In the genomic region with DNA sequence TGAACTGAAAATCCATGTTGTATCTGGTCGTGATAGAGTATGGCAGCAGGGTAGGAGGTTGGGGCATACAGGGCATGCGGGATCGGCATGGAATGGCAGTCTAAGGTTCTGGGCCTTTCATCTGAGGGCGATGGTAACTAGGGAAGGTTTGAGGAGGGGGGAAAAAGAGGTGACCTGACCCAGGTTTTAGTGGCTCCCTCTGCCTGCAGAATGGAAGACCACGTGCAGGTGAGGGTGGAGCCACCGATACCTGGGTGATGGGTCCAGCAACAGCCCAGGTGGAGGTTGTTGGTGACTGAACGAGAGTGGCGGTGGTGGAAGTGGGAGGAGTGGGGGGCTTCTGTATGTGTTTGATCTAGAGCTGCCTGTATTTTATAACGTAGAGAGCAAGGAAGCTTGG, we compare ENCODE assay signal across 27 cellular contexts. TPM values are rescaled to one million over a fixed set of nuclear protein-coding genes. Genes with fewer than 3 reads are reported as not detected.
DNase-seq lines count a peak whose midpoint lies in the region; FAIRE-seq and TF ChIP-seq lines count a peak whose summit lies in the region.
"Had no signal": no experiment of that assay in that cellular context is flagged by ENCODE, and none has a peak within 500 bp of the region (broad histone marks: within the 10 kb centered on the region; RNA-seq: fewer than 3 reads in every experiment).

No MANE protein-coding gene starts in this region.

- H2BK20ac ChIP-seq in H1 (ENCODE audit: low read length): no peak overlapping the region

- no peak overlapping the region for H3K4me2 ChIP-seq in mammary epithelial cell (ENCODE audit: insufficient read depth, low read depth, low read length)
- H3K4me2 ChIP-seq in H1 (ENCODE audit: insufficient read depth in 1 of 2, low read depth in 2 of 2, low read length in 2 of 2): no peak overlapping the region
- H3K4me2 ChIP-seq in mesendoderm (ENCODE audit: low read length): no peak overlapping the region
- H3K4me2 ChIP-seq: KMS-11 had no signal

- H3K4ac ChIP-seq in H1 (replicated peaks; ENCODE audit: insufficient read length, low read depth, low read length): no peak overlapping the region
- no peak overlapping the region for H3K4ac ChIP-seq in mesendoderm (ENCODE audit: low read depth, low read length)

- no peak overlapping the region for H3K4me3 ChIP-seq in mammary epithelial cell (replicated peaks in 1 of 3; ENCODE audit: insufficient read depth in 1 of 3, low read depth in 2 of 3, low read length in 3 of 3)
- no peak overlapping the region for H3K4me3 ChIP-seq in H1 (ENCODE audit: extremely low read depth in 1 of 4, insufficient read depth in 2 of 4, low read depth in 3 of 4, low read length in 4 of 4)
- no peak overlapping the region for H3K4me3 ChIP-seq in mesendoderm (ENCODE audit: low read length)
- H3K4me3 ChIP-seq: SK-N-MC had no signal

- H3K36me3 ChIP-seq in mammary epithelial cell (ENCODE audit: insufficient read depth, low read length) (peaks cover 12% of the 10 kb centered on the region), H1 (ENCODE audit: control insufficient read depth in 2 of 4, insufficient read depth in 4 of 4, low read length in 3 of 4) (peaks cover 5 to 15% (median 12%) of the 10 kb centered on the region in 4 experiments; a peak in 7 of 8 replicates), mesendoderm (ENCODE audit: control insufficient read depth, insufficient read depth, low read length) (peaks cover 10% of the 10 kb centered on the region)

- H3K4me1 ChIP-seq in mammary epithelial cell (ENCODE audit: insufficient read depth, low read length) (peaks cover 9% of the 10 kb centered on the region), H1 (replicated peaks in 1 of 4; ENCODE audit: control insufficient read depth in 3 of 4, insufficient read depth in 4 of 4, low read length in 3 of 4) (peaks cover 0 to 7% (median under 1%) of the 10 kb centered on the region in 4 experiments; a peak in 2 of 7 replicates), mesendoderm (ENCODE audit: control insufficient read depth, low read depth, low read length) (peaks cover 6% of the 10 kb centered on the region)
- H3K4me1 ChIP-seq: BE2C had no signal

- no peak for TF ChIP-seq EP300 in H1 (IDR thresholded peaks at IDR 0.05; ENCODE audit: borderline replicate concordance in 1 of 2, low read depth in 2 of 2, low read length in 2 of 2)

- TF ChIP-seq RAD21 in H1 (IDR thresholded peaks at IDR 0.05 in 1 of 2, conservative IDR thresholded peaks at IDR 0.05 in 1 of 2; ENCODE audit: low read depth in 2 of 2, low read length in 2 of 2): 0 out of 4 replicates have a peak, but pooled peaks have one; percentile 5 to 15

- DNase-seq in MCF 10A (ENCODE audit: unreplicated experiment): no peak
- no peak for DNase-seq in mammary epithelial cell
- peak in 1 of 2 experiments; percentile 47 for DNase-seq in H1 (ENCODE audit: low read depth in 1 of 2, low spot score in 2 of 2)
- peak; percentile 8 for DNase-seq in mesendoderm
- no peak for DNase-seq in progenitor cell of endocrine pancreas (ENCODE audit: low spot score, unreplicated experiment)
- no peak for DNase-seq in NCI-H2196 treated with DMSO at 0.1 percent for 48 hours (lab: John Stamatoyannopoulos, UW; ENCODE audit: unreplicated experiment)
- DNase-seq in LoVo (ENCODE audit: low spot score): no peak
- no peak for DNase-seq in SIG-M5 (lab: John Stamatoyannopoulos, UW)
- DNase-seq: 8988T, ACHN, BE2C, Calu3, DMS153, DND-41, MV-4-11, NCI-H1105, NCI-H2081, NCI-H226, NCI-H510A, NCI-H69, RPMI8226, SHP77 had no signal

- TF ChIP-seq CTCF in MCF 10A (IDR thresholded peaks at IDR 0.05; ENCODE audit: unreplicated experiment): no peak
- TF ChIP-seq CTCF in mammary epithelial cell (conservative IDR thresholded peaks at IDR 0.05 in 1 of 2, IDR thresholded peaks at IDR 0.05 in 1 of 2; ENCODE audit: extremely low read depth in 1 of 2, insufficient read depth in 1 of 2, low read depth in 1 of 2, low read length in 2 of 2): no peak
- peak; percentile 17 to 51 (median 43); a peak in 3 of 4 replicates for TF ChIP-seq CTCF in H1 (IDR thresholded peaks at IDR 0.05; ENCODE audit: control extremely low read depth in 1 of 3, insufficient read depth in 1 of 3, low read depth in 1 of 3, low read length in 3 of 3)
- TF ChIP-seq CTCF in progenitor cell of endocrine pancreas (IDR thresholded peaks at IDR 0.05; ENCODE audit: unreplicated experiment): no peak

- H3K79me2 ChIP-seq in mammary epithelial cell (ENCODE audit: insufficient read depth, low read length) (peaks cover 79% of the 10 kb centered on the region), H1 (ENCODE audit: control insufficient read depth in 1 of 2, insufficient read depth in 2 of 2, low read length in 2 of 2) (peaks cover 27 to 72% of the 10 kb centered on the region in 2 experiments), mesendoderm (ENCODE audit: control insufficient read depth, insufficient read depth, low read length) (peaks cover 56% of the 10 kb centered on the region)

- TF ChIP-seq POLR2A in H1 (IDR thresholded peaks at IDR 0.05; ENCODE audit: control extremely low read depth in 1 of 2, low read depth in 2 of 2, low read length in 2 of 2): no peak

- H3K4me1 Mint-ChIP-seq in MCF 10A (ENCODE audit: insufficient read depth, unreplicated experiment) (peaks cover 33% of the 10 kb centered on the region), progenitor cell of endocrine pancreas (ENCODE audit: low read depth) (peaks cover 20% of the 10 kb centered on the region)

- no peaks in the 10 kb centered on the region for H3K27me3 Mint-ChIP-seq in MCF 10A (ENCODE audit: insufficient read depth, unreplicated experiment)
- no peaks in the 10 kb centered on the region for H3K27me3 Mint-ChIP-seq in progenitor cell of endocrine pancreas
- H3K27me3 Mint-ChIP-seq: IgD-negative memory B cell had no signal

- in situ Hi-C loops in mammary epithelial cell (cut with MboI; ENCODE audit: low sequenced_read_pairs in 2 of 2): no loop called here

- H3K23ac ChIP-seq in H1 (ENCODE audit: insufficient read length) (no peak overlapping the region), mesendoderm (ENCODE audit: low read length) (no peak overlapping the region)

- H3K23me2 ChIP-seq in H1 (ENCODE audit: low read depth, low read length): peaks cover 4% of the 10 kb centered on the region

- H2BK12ac ChIP-seq in H1 (ENCODE audit: low read depth, low read length): no peak overlapping the region

- intact Hi-C loops in MCF 10A (cut with micrococcal nuclease): no loop called here
- intact Hi-C loops in mammary epithelial cell (cut with micrococcal nuclease): no loop called here

- WGBS in mammary epithelial cell (ENCODE audit: low coverage, missing lambda C conversion rate): 80% methylated on average over 7 of the region's 9 CpGs
- WGBS in H1 (ENCODE audit: extremely low coverage in 1 of 2, insufficient coverage in 1 of 2, insufficient read length in 1 of 2, insufficient replicate concordance in 2 of 2, low coverage in 1 of 2, low lambda C conversion rate in 2 of 2, missing lambda C conversion rate in 1 of 2), 2 experiments: 86% methylated on average over 8 of the region's 9 CpGs; no CpG with 5 or more reads in 1 of the 2 experiments
- no CpG with 5 or more reads among the region's 9 CpGs for WGBS in mesendoderm (ENCODE audit: extremely low coverage, insufficient coverage, low lambda C conversion rate)

- H3K9ac ChIP-seq in mammary epithelial cell (ENCODE audit: insufficient read depth, low read length) (no peak overlapping the region), H1 (replicated peaks in 1 of 4; ENCODE audit: extremely low read depth in 1 of 4, low read depth in 3 of 4, low read length in 3 of 4) (no peak overlapping the region), mesendoderm (ENCODE audit: low read length) (no peak overlapping the region)
- H3K9ac ChIP-seq: KMS-11 had no signal

- H2AFZ ChIP-seq in mammary epithelial cell (ENCODE audit: low read depth, low read length) (no peak overlapping the region), H1 (ENCODE audit: low read length) (no peak overlapping the region)

- H2BK5ac ChIP-seq in H1 (ENCODE audit: low read depth, low read length): no peak overlapping the region
- no peak overlapping the region for H2BK5ac ChIP-seq in mesendoderm (ENCODE audit: low read length)

- no peak overlapping the region for H3K14ac ChIP-seq in H1 (ENCODE audit: insufficient read length)

- H3K18ac ChIP-seq in H1 (ENCODE audit: extremely low read depth, low read length) (no peak overlapping the region), mesendoderm (ENCODE audit: low read length) (no peak overlapping the region)

- no peak overlapping the region for H4K8ac ChIP-seq in H1 (ENCODE audit: extremely low read depth, insufficient read depth, low read length)
- H4K8ac ChIP-seq in mesendoderm (ENCODE audit: low read depth, low read length): no peak overlapping the region

- H3K4me3 Mint-ChIP-seq in MCF 10A (ENCODE audit: unreplicated experiment): no peak overlapping the region
- no peak overlapping the region for H3K4me3 Mint-ChIP-seq in progenitor cell of endocrine pancreas (ENCODE audit: low read depth)

- peaks cover 26% of the 10 kb centered on the region for H3K79me1 ChIP-seq in H1 (ENCODE audit: low read depth, low read length)
- H3K79me1 ChIP-seq in mesendoderm (ENCODE audit: low read length): peaks cover 50% of the 10 kb centered on the region

- H2AK5ac ChIP-seq in H1 (ENCODE audit: low read depth, low read length) (no peak overlapping the region), mesendoderm (ENCODE audit: low read length) (no peak overlapping the region)

- H3K27ac ChIP-seq in mammary epithelial cell (ENCODE audit: insufficient read depth, low read depth, low read length): no peak overlapping the region
- no peak overlapping the region for H3K27ac ChIP-seq in H1 (ENCODE audit: low read depth, low read length)
- no peak overlapping the region for H3K27ac ChIP-seq in mesendoderm (ENCODE audit: low read depth, low read length)
- H3K27ac ChIP-seq: HL-60, KMS-11, SK-N-MC had no signal

- H4K20me1 ChIP-seq in mammary epithelial cell (ENCODE audit: insufficient read depth, low read length) (no peaks in the 10 kb centered on the region), H1 (replicated peaks in 1 of 2; ENCODE audit: control insufficient read depth in 1 of 2, insufficient read depth in 2 of 2, low read length in 2 of 2) (peaks cover 0 to 14% of the 10 kb centered on the region in 2 experiments)

- H3K9me3 Mint-ChIP-seq in MCF 10A (ENCODE audit: unreplicated experiment) (peaks cover 32% of the 10 kb centered on the region), progenitor cell of endocrine pancreas (ENCODE audit: low read depth) (peaks cover 30% of the 10 kb centered on the region)

- BruUV-seq in MCF 10A (replicated peaks; lab: Mats Ljungman, UMichigan): no TSS peak
- BruUV-seq in mammary epithelial cell (replicated peaks; lab: Mats Ljungman, UMichigan): no TSS peak

- POLR2A ChIA-PET in MCF 10A (lab: Yijun Ruan, JAX) (interaction anchor here (0.7 kb wide), 1 partner anchor 9 kb away, joined by 3 read pairs; no protein-coding TSS in a partner anchor), H1 (lab: Charles Lee; ENCODE audit: partially characterized antibody) (interaction anchor here (7.0 kb wide), 1 partner anchor 13 kb away, joined by 49 read pairs; no protein-coding TSS in a partner anchor)

- no peak for FAIRE-seq in H1 (lab: Jason Lieb, UNC)
- FAIRE-seq: GM18507 had no signal

- no peaks in the 10 kb centered on the region for H3K27me3 ChIP-seq in mammary epithelial cell (ENCODE audit: insufficient read depth, low read length)
- H3K27me3 ChIP-seq in H1 (replicated peaks in 1 of 4; ENCODE audit: control insufficient read depth in 3 of 4, extremely low read depth in 1 of 4, insufficient read depth in 3 of 4, low read length in 3 of 4): no peaks in the 10 kb centered on the region
- no peaks in the 10 kb centered on the region for H3K27me3 ChIP-seq in mesendoderm (ENCODE audit: insufficient read depth, low read length, poor library complexity)
- H3K27me3 ChIP-seq: BE2C had no signal

- H3K36me3 Mint-ChIP-seq in MCF 10A (ENCODE audit: insufficient read depth, unreplicated experiment) (peaks cover 42% of the 10 kb centered on the region), progenitor cell of endocrine pancreas (ENCODE audit: insufficient read depth) (peaks cover 58% of the 10 kb centered on the region)

- no peak overlapping the region for H4K91ac ChIP-seq in H1 (replicated peaks; ENCODE audit: insufficient read length, low read length)

- CTCF ChIA-PET in MCF 10A (lab: Yijun Ruan, JAX) (interaction anchor here (0.6 kb wide), 1 partner anchor 328 kb away, joined by 3 read pairs; no protein-coding TSS in a partner anchor), mammary epithelial cell (lab: Charles Lee; ENCODE audit: low non-redundant PET) (no interaction called here), H1 (lab: Charles Lee; ENCODE audit: partially characterized antibody) (interaction anchor here (0.7 to 1.7 kb wide), 3 partner anchors 12 to 33 kb away, joined by 4 to 7 read pairs (median 5); no protein-coding TSS in a partner anchor)

- H4K5ac ChIP-seq in H1 (ENCODE audit: insufficient read length, low read depth, low read length): no peak overlapping the region
- H4K5ac ChIP-seq in mesendoderm (ENCODE audit: low read length): no peak overlapping the region

- H3K27ac Mint-ChIP-seq in MCF 10A (ENCODE audit: low read depth, unreplicated experiment): peak overlapping the region; percentile 68
- peak overlapping the region; percentile 75 for H3K27ac Mint-ChIP-seq in progenitor cell of endocrine pancreas
- H3K27ac Mint-ChIP-seq: IgD-negative memory B cell had no signal

- peaks cover 9% of the 10 kb centered on the region for H3K9me3 ChIP-seq in mammary epithelial cell (replicated peaks; ENCODE audit: insufficient read depth, low read length)
- H3K9me3 ChIP-seq in H1 (ENCODE audit: insufficient read depth in 2 of 2, low read depth in 1 of 2, low read length in 1 of 2): no peaks in the 10 kb centered on the region; a peak in 1 of 4 replicates

- dilution Hi-C loops in mammary epithelial cell (cut with HindIII; ENCODE audit: low sequenced_read_pairs): loop anchor here (5.0 kb wide), 1 partner anchor 57 kb away; no protein-coding TSS in a partner anchor

- H3K56ac ChIP-seq in H1 (replicated peaks; ENCODE audit: insufficient read length, low read depth, low read length) (no peak overlapping the region), mesendoderm (ENCODE audit: low read length) (no peak overlapping the region)

- H2BK120ac ChIP-seq in H1 (replicated peaks; ENCODE audit: low read depth, low read length) (no peak overlapping the region), mesendoderm (ENCODE audit: low read depth, low read length) (no peak overlapping the region)

- no peak overlapping the region for H2BK15ac ChIP-seq in H1 (ENCODE audit: low read length)
- no peak overlapping the region for H2BK15ac ChIP-seq in mesendoderm (replicated peaks; ENCODE audit: low read depth)

RNA-seq across cellular contexts. Expression of a gene that starts 3.8 kb away (rescaled TPM):
- total RNA-seq in MCF 10A (2022) (19.1 and 21.2 TPM in 2 replicates), mammary epithelial cell (10 to 100 TPM; 13.3 to 14.6 TPM), progenitor cell of endocrine pancreas (25.1 and 32.7 TPM in 2 replicates)
- polyA plus RNA-seq in mammary epithelial cell (17.0 TPM), H1 (2011; rRNA removed) (15.2 and 20.4 TPM in 2 replicates)
- 20.1 TPM for polyA minus RNA-seq in mammary epithelial cell
- total RNA-seq in H1 (2021; fragmentation: NEBNext Ultra II Directional; extraction: Animal tissue kit (Norgen Biotek cat#: 25700)): 24.4 and 30.3 TPM in 2 replicates
- polyA plus RNA-seq in H1 (2011; cell fraction: cytosol; rRNA removed): 19.3 TPM
- polyA plus RNA-seq in H1 (2011; cell fraction: nucleus; rRNA removed): 26.8 TPM
- 17.4 to 18.3 TPM (median 18.1 TPM) in 4 replicates for polyA plus RNA-seq in H1 (2012, experiment 1 of 2)
- 13.4 TPM for polyA plus RNA-seq in H1 (2012, experiment 2 of 2)
- 26.0 TPM for polyA plus RNA-seq in H1 (2013, experiment 1 of 2)
- 26.6 TPM for polyA plus RNA-seq in H1 (2013, experiment 2 of 2)
- 30.4 and 45.7 TPM in 2 replicates for polyA minus RNA-seq in H1 (2011; rRNA and poly(A)+ RNA removed)
- 20.7 TPM for polyA minus RNA-seq in H1 (2011; cell fraction: cytosol; rRNA and poly(A)+ RNA removed)
- polyA minus RNA-seq in H1 (2011; cell fraction: nucleus; rRNA and poly(A)+ RNA removed): 35.9 TPM
- polyA plus RNA-seq in mesendoderm (2013, experiment 1 of 2): 18.6 TPM
- polyA plus RNA-seq in mesendoderm (2013, experiment 2 of 2): 17.8 TPM

RNA-seq across cellular contexts. Expression of a gene that starts 18.0 kb away (rescaled TPM):
- 0.47 TPM in 2 replicates for total RNA-seq in MCF 10A (2022)
- total RNA-seq in mammary epithelial cell: under 1 TPM; 0.38 to 0.83 TPM
- polyA plus RNA-seq in mammary epithelial cell: 0.05 TPM
- polyA minus RNA-seq in mammary epithelial cell: not detected
- total RNA-seq in H1 (2021; fragmentation: NEBNext Ultra II Directional; extraction: Animal tissue kit (Norgen Biotek cat#: 25700)): 1.4 and 1.8 TPM in 2 replicates
- 0.57 and 0.71 TPM in 2 replicates for polyA plus RNA-seq in H1 (2011; rRNA removed)
- 0.88 TPM for polyA plus RNA-seq in H1 (2011; cell fraction: cytosol; rRNA removed)
- 1.3 TPM for polyA plus RNA-seq in H1 (2011; cell fraction: nucleus; rRNA removed)
- 1.2 to 2.4 TPM (median 1.7 TPM) in 4 replicates for polyA plus RNA-seq in H1 (2012, experiment 1 of 2)
- 0.28 TPM for polyA plus RNA-seq in H1 (2012, experiment 2 of 2)
- 1.5 TPM for polyA plus RNA-seq in H1 (2013, experiment 1 of 2)
- 1.3 TPM for polyA plus RNA-seq in H1 (2013, experiment 2 of 2)
- polyA minus RNA-seq in H1 (2011; rRNA and poly(A)+ RNA removed): 1.9 TPM in 2 replicates
- not detected for polyA minus RNA-seq in H1 (2011; cell fraction: cytosol; rRNA and poly(A)+ RNA removed)
- 2.1 TPM for polyA minus RNA-seq in H1 (2011; cell fraction: nucleus; rRNA and poly(A)+ RNA removed)
- 0.45 TPM for polyA plus RNA-seq in mesendoderm (2013, experiment 1 of 2)
- polyA plus RNA-seq in mesendoderm (2013, experiment 2 of 2): 0.31 TPM
- 0.64 and 0.84 TPM in 2 replicates for total RNA-seq in progenitor cell of endocrine pancreas

RNA-seq across cellular contexts. Expression of a gene that starts 28.0 kb away (rescaled TPM):
- total RNA-seq in MCF 10A (2022) (7.8 and 8.3 TPM in 2 replicates), mammary epithelial cell (10 to 100 TPM in 1 of 2 donors, 1 to 10 TPM in 1; 6.0 to 13.8 TPM), progenitor cell of endocrine pancreas (14.7 and 17.7 TPM in 2 replicates)
- polyA plus RNA-seq in mammary epithelial cell (3.3 TPM), H1 (2011; rRNA removed) (3.8 and 3.9 TPM in 2 replicates)
- 6.5 TPM for polyA minus RNA-seq in mammary epithelial cell
- total RNA-seq in H1 (2021; fragmentation: NEBNext Ultra II Directional; extraction: Animal tissue kit (Norgen Biotek cat#: 25700)): 7.9 and 10.2 TPM in 2 replicates
- polyA plus RNA-seq in H1 (2011; cell fraction: cytosol; rRNA removed): 6.5 TPM
- polyA plus RNA-seq in H1 (2011; cell fraction: nucleus; rRNA removed): 6.3 TPM
- 4.2 to 6.3 TPM (median 5.8 TPM) in 4 replicates for polyA plus RNA-seq in H1 (2012, experiment 1 of 2)
- 1.1 TPM for polyA plus RNA-seq in H1 (2012, experiment 2 of 2)
- polyA plus RNA-seq in H1 (2013, experiment 1 of 2): 5.3 TPM
- 4.4 TPM for polyA plus RNA-seq in H1 (2013, experiment 2 of 2)
- polyA minus RNA-seq in H1 (2011; rRNA and poly(A)+ RNA removed): 13.0 and 20.9 TPM in 2 replicates
- polyA minus RNA-seq in H1 (2011; cell fraction: cytosol; rRNA and poly(A)+ RNA removed): 4.9 TPM
- polyA minus RNA-seq in H1 (2011; cell fraction: nucleus; rRNA and poly(A)+ RNA removed): 18.9 TPM
- 5.3 TPM for polyA plus RNA-seq in mesendoderm (2013, experiment 1 of 2)
- polyA plus RNA-seq in mesendoderm (2013, experiment 2 of 2): 4.8 TPM

RNA-seq across cellular contexts. Expression of a gene that starts 38.4 kb away (rescaled TPM):
- total RNA-seq in MCF 10A (2022) (9.9 and 10.9 TPM in 2 replicates), mammary epithelial cell (10 to 100 TPM; 11.7 to 15.0 TPM), progenitor cell of endocrine pancreas (7.3 and 10.1 TPM in 2 replicates)
- polyA plus RNA-seq in mammary epithelial cell (3.1 TPM), H1 (2011; rRNA removed) (4.0 and 4.6 TPM in 2 replicates)
- polyA minus RNA-seq in mammary epithelial cell: 0.78 TPM
- total RNA-seq in H1 (2021; fragmentation: NEBNext Ultra II Directional; extraction: Animal tissue kit (Norgen Biotek cat#: 25700)): 15.2 and 15.7 TPM in 2 replicates
- 7.5 TPM for polyA plus RNA-seq in H1 (2011; cell fraction: cytosol; rRNA removed)
- polyA plus RNA-seq in H1 (2011; cell fraction: nucleus; rRNA removed): 10.2 TPM
- polyA plus RNA-seq in H1 (2012, experiment 1 of 2): 6.6 to 8.3 TPM (median 7.3 TPM) in 4 replicates
- polyA plus RNA-seq in H1 (2012, experiment 2 of 2): 0.62 TPM
- polyA plus RNA-seq in H1 (2013, experiment 1 of 2): 8.4 TPM
- 7.8 TPM for polyA plus RNA-seq in H1 (2013, experiment 2 of 2)
- 24.0 and 36.0 TPM in 2 replicates for polyA minus RNA-seq in H1 (2011; rRNA and poly(A)+ RNA removed)
- 15.3 TPM for polyA minus RNA-seq in H1 (2011; cell fraction: cytosol; rRNA and poly(A)+ RNA removed)
- 25.1 TPM for polyA minus RNA-seq in H1 (2011; cell fraction: nucleus; rRNA and poly(A)+ RNA removed)
- 5.9 TPM for polyA plus RNA-seq in mesendoderm (2013, experiment 1 of 2)
- 5.6 TPM for polyA plus RNA-seq in mesendoderm (2013, experiment 2 of 2)

RNA-seq across cellular contexts. Expression of a gene that starts 48.6 kb away (rescaled TPM):
- 18.4 and 19.6 TPM in 2 replicates for total RNA-seq in MCF 10A (2022)
- 10 to 100 TPM; 13.8 to 30.2 TPM for total RNA-seq in mammary epithelial cell
- 6.3 TPM for polyA plus RNA-seq in mammary epithelial cell
- 1.0 TPM for polyA minus RNA-seq in mammary epithelial cell
- total RNA-seq in H1 (2021; fragmentation: NEBNext Ultra II Directional; extraction: Animal tissue kit (Norgen Biotek cat#: 25700)): 10.0 and 11.9 TPM in 2 replicates
- 5.8 and 8.7 TPM in 2 replicates for polyA plus RNA-seq in H1 (2011; rRNA removed)
- 6.7 TPM for polyA plus RNA-seq in H1 (2011; cell fraction: cytosol; rRNA removed)
- polyA plus RNA-seq in H1 (2011; cell fraction: nucleus; rRNA removed): 9.6 TPM
- polyA plus RNA-seq in H1 (2012, experiment 1 of 2): 6.3 to 9.5 TPM (median 7.6 TPM) in 4 replicates
- polyA plus RNA-seq in H1 (2012, experiment 2 of 2): 1.5 TPM
- polyA plus RNA-seq in H1 (2013, experiment 1 of 2): 6.2 TPM
- polyA plus RNA-seq in H1 (2013, experiment 2 of 2): 6.2 TPM
- polyA minus RNA-seq in H1 (2011; rRNA and poly(A)+ RNA removed): 8.6 and 9.4 TPM in 2 replicates
- polyA minus RNA-seq in H1 (2011; cell fraction: cytosol; rRNA and poly(A)+ RNA removed): 7.0 TPM
- polyA minus RNA-seq in H1 (2011; cell fraction: nucleus; rRNA and poly(A)+ RNA removed): 9.5 TPM
- polyA plus RNA-seq in mesendoderm (2013, experiment 1 of 2): 5.1 TPM
- 5.0 TPM for polyA plus RNA-seq in mesendoderm (2013, experiment 2 of 2)
- total RNA-seq in progenitor cell of endocrine pancreas: 20.3 and 23.4 TPM in 2 replicates

Comparison
In these comparisons a context has a peak if more than half of its experiments do, and no peak if none do; other contexts are left out.
1. CTCF ChIP-seq: peak in H1 (3 of 3); none in MCF 10A (single experiment), mammary epithelial cell (0 of 2) and progenitor cell of endocrine pancreas (single experiment).